ENCODE assay signal across 23 cellular contexts in the genomic region with DNA sequence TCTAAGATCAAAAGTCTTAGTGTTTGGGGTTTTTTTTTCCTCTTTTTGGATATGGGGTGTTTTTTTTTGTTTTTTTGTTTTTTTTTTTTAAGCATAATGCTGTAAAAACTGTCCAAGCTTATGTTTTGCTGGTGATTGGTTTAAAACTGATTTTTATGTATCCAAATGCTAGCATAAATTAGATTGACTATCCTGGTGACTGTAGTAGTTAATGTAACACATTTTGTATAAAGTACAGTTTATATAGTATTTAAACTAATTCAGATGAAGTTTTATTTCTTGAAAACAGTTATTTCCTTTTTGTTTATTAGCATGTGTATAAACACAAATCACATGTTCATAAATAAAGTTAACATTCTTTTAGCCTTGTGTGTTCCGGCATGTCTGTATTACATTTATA. TPM values are rescaled to one million over a fixed set of nuclear protein-coding genes. Genes with fewer than 3 reads are reported as not detected.
DNase-seq lines count a peak whose midpoint lies in the region; ATAC-seq, FAIRE-seq and TF ChIP-seq lines count a peak whose summit lies in the region.
"Had no signal": no experiment of that assay in that cellular context is flagged by ENCODE, and none has a peak within 500 bp of the region (broad histone marks: within the 10 kb centered on the region; RNA-seq: fewer than 3 reads in every experiment).

No MANE protein-coding gene starts in this region.

- H3K27ac Mint-ChIP-seq in activated T-cell treated with anti-CD3 and anti-CD28 coated beads, Interleukin-2, amount 50 U/mL, for 72 hours, result peak overlapping the region; percentile 60
- peak overlapping the region in 5 of 8 donors; percentile 18 to 46 (median 31) for H3K27ac Mint-ChIP-seq in CD8-positive, alpha-beta memory T cell
- H3K27ac Mint-ChIP-seq in T-helper 17 cell, result peak overlapping the region; percentile 53

- TF ChIP-seq CTCF in pancreas (IDR thresholded peaks at IDR 0.05), result no peak
- no peak for TF ChIP-seq CTCF in GM13976 (IDR thresholded peaks at IDR 0.05; ENCODE audit: borderline replicate concordance, control extremely low read depth, extremely low read depth, insufficient read depth, missing control alignments)

- peaks cover 31% of the 10 kb centered on the region for H3K4me1 Mint-ChIP-seq in activated T-cell treated with anti-CD3 and anti-CD28 coated beads, Interleukin-2, amount 50 U/mL, for 72 hours (ENCODE audit: low read depth)
- H3K4me1 Mint-ChIP-seq in CD8-positive, alpha-beta memory T cell, result peaks cover 52 to 82% (median 74%) of the 10 kb centered on the region in 3 donors
- peaks cover 18% of the 10 kb centered on the region for H3K4me1 Mint-ChIP-seq in T-helper 17 cell

- WGBS in pancreas, 2 donors, result 97 to 98% methylated on average over 1 of the region's 1 CpG

- H3K9me3 ChIP-seq in CD8-positive, alpha-beta memory T cell (ENCODE audit: low read length), result no peaks in the 10 kb centered on the region
- no peaks in the 10 kb centered on the region for H3K9me3 ChIP-seq in T-helper 17 cell (ENCODE audit: control insufficient read depth, low read length, poor library complexity, severe bottlenecking)
- H3K9me3 ChIP-seq in pancreas, result no peaks in the 10 kb centered on the region
- H3K9me3 ChIP-seq: Caco-2, MG63, SK-N-SH had no signal

- H3K27me3 Mint-ChIP-seq in activated T-cell treated with anti-CD3 and anti-CD28 coated beads, Interleukin-2, amount 50 U/mL, for 72 hours (ENCODE audit: low read depth), result no peaks in the 10 kb centered on the region
- H3K27me3 Mint-ChIP-seq in CD8-positive, alpha-beta memory T cell, result no peaks in the 10 kb centered on the region
- H3K27me3 Mint-ChIP-seq in T-helper 17 cell, result no peaks in the 10 kb centered on the region

- H3K4me3 Mint-ChIP-seq in activated T-cell treated with anti-CD3 and anti-CD28 coated beads, Interleukin-2, amount 50 U/mL, for 72 hours, result no peak overlapping the region
- H3K4me3 Mint-ChIP-seq in CD8-positive, alpha-beta memory T cell, result peak overlapping the region in 1 of 7 donors; percentile 1
- no peak overlapping the region for H3K4me3 Mint-ChIP-seq in T-helper 17 cell

- peak; percentile 26 for FAIRE-seq in pancreas (lab: Jason Lieb, UNC)
- FAIRE-seq: GM12891, H54, HTR-8/SVneo, K562 had no signal

- intact Hi-C loops in pancreas (cut with DNase I), result no loop called here

- DNase-seq in activated T-cell treated with anti-CD3 and anti-CD28 coated beads, Interleukin-2, amount 50 U/mL, for 72 hours, result no peak
- DNase-seq in activated T-cell treated with anti-CD3 and anti-CD28 coated beads for 4 hours (no peak), T-helper 17 cell (no peak), pancreas (no peak), GM13976 (ENCODE audit: low spot score) (no peak), germinal center (ENCODE audit: low spot score) (no peak), nucleus accumbens (lab: John Stamatoyannopoulos, UW) (no peak)
- no peak for DNase-seq in CD8-positive, alpha-beta memory T cell
- DNase-seq: 8988T, Caco-2, EL, GF-D8, Kasumi-1, MG63, NCI-H2029, NCI-H446, NCI-H524 treated with DMSO at 0.1 percent for 48 hours, NCI-H774, SK-N-SH had no signal

- ATAC-seq in activated T-cell treated with anti-CD3 and anti-CD28 coated beads, Interleukin-2, amount 50 U/mL, for 72 hours (replicated peaks in 1 of 2), result no peak
- no peak for ATAC-seq in T-helper 17 cell
- ATAC-seq in pancreas, result no peak
- ATAC-seq: K562 had no signal

- H3K9me3 Mint-ChIP-seq in activated T-cell treated with anti-CD3 and anti-CD28 coated beads, Interleukin-2, amount 50 U/mL, for 72 hours, result no peaks in the 10 kb centered on the region
- H3K9me3 Mint-ChIP-seq in CD8-positive, alpha-beta memory T cell, result no peaks in the 10 kb centered on the region

- no peak overlapping the region for H3K27ac ChIP-seq in CD8-positive, alpha-beta memory T cell (ENCODE audit: low read depth, low read length)
- no peak overlapping the region for H3K27ac ChIP-seq in pancreas

- CTCF ChIA-PET in CD8-positive, alpha-beta memory T cell (lab: Charles Lee), result interaction anchor here (1.5 kb wide), 1 partner anchor 33 kb away, joined by 5 read pairs; no protein-coding TSS in a partner anchor

- in situ Hi-C loops in GM13976 (cut with MboI; ENCODE audit: low sequenced_read_pairs, unreplicated experiment), result no loop called here

- no peaks in the 10 kb centered on the region for H3K27me3 ChIP-seq in CD8-positive, alpha-beta memory T cell (ENCODE audit: insufficient read depth, low read length, poor library complexity, severe bottlenecking)
- no peaks in the 10 kb centered on the region for H3K27me3 ChIP-seq in pancreas
- H3K27me3 ChIP-seq: MG63 had no signal

- peaks cover 14% of the 10 kb centered on the region for H3K4me1 ChIP-seq in CD8-positive, alpha-beta memory T cell (ENCODE audit: insufficient read depth, low read length)
- peaks cover 0 to 7% (median 0%) of the 10 kb centered on the region in 3 donors for H3K4me1 ChIP-seq in pancreas
- H3K4me1 ChIP-seq: Caco-2 had no signal

- POLR2A ChIA-PET in CD8-positive, alpha-beta memory T cell (lab: Charles Lee), result interaction anchor here (0.6 kb wide), 1 partner anchor 20 kb away, joined by 3 read pairs; no protein-coding TSS in a partner anchor

- H3K36me3 ChIP-seq in CD8-positive, alpha-beta memory T cell (ENCODE audit: insufficient read depth, low read length), result peaks cover 27% of the 10 kb centered on the region
- peaks cover 0 to 29% (median 0%) of the 10 kb centered on the region in 3 donors for H3K36me3 ChIP-seq in pancreas

- no peak overlapping the region for H3K4me3 ChIP-seq in CD8-positive, alpha-beta memory T cell (ENCODE audit: low read length)
- H3K4me3 ChIP-seq in pancreas, result no peak overlapping the region
- H3K4me3 ChIP-seq: K562, MG63 had no signal

- H3K36me3 Mint-ChIP-seq in activated T-cell treated with anti-CD3 and anti-CD28 coated beads, Interleukin-2, amount 50 U/mL, for 72 hours (ENCODE audit: insufficient read depth in 2 of 2), result peaks cover under 1 to 40% of the 10 kb centered on the region in 2 donors
- H3K36me3 Mint-ChIP-seq in CD8-positive, alpha-beta memory T cell, result peaks cover 0 to 78% (median 12%) of the 10 kb centered on the region in 3 donors
- peaks cover 2% of the 10 kb centered on the region for H3K36me3 Mint-ChIP-seq in T-helper 17 cell (ENCODE audit: low read depth)

RNA-seq across cellular contexts. Expression of a gene that starts 10.9 kb away (rescaled TPM):
- 10 to 100 TPM; 91.3 to 94.1 TPM for total RNA-seq in activated T-cell treated with anti-CD3 and anti-CD28 coated beads, Interleukin-2, amount 50 U/mL, for 72 hours
- total RNA-seq in CD8-positive, alpha-beta memory T cell, result 10 to 100 TPM; 61.9 to 66.0 TPM
- polyA plus RNA-seq in CD8-positive, alpha-beta memory T cell, result 27.2 TPM
- 100 to 1,000 TPM; 122 to 153 TPM for total RNA-seq in T-helper 17 cell
- total RNA-seq in pancreas, result 10 to 100 TPM; 13.8 to 29.5 (median 19.7) TPM
- polyA plus RNA-seq in pancreas, result 10 to 100 TPM; 19.2 to 31.3 TPM
